Comparison of ENCODE assay signal across 8 cellular contexts in genomic region chr10:68560201-68560915, GRCh38. TPM values are rescaled to one million over a fixed set of nuclear protein-coding genes. Genes with fewer than 3 reads are reported as not detected.
DNase-seq lines count a peak whose midpoint lies in the region; ATAC-seq, FAIRE-seq and TF ChIP-seq lines count a peak whose summit lies in the region.

TSS of gene TET1 (plus strand) at chr10:68560337. CDS start at chr10:68572339, 12,002 bp downstream.

- H3K4me1 ChIP-seq in HCT116 (ENCODE audit: control insufficient read depth in 1 of 2, insufficient read depth in 2 of 2, low read length in 2 of 2), result peaks cover 0 to 14% of the 10 kb centered on the region in 2 experiments; a peak in 3 of 4 replicates
- no peaks in the 10 kb centered on the region for H3K4me1 ChIP-seq in small intestine (ENCODE audit: control insufficient read depth in 2 of 2, insufficient read depth in 1 of 2, low read depth in 1 of 2, low read length in 1 of 2)

- H3K4me3 ChIP-seq in HCT116 (replicated peaks in 1 of 2; ENCODE audit: low read depth in 1 of 2, low read length in 2 of 2) (peak within 1 kb of the TSS; percentile 68 to 82), small intestine (ENCODE audit: low read depth in 1 of 2, low read length in 2 of 2) (peak within 1 kb of the TSS; percentile 57 to 62)

- CTCF ChIA-PET in CD4-positive, alpha-beta T cell (lab: Charles Lee), result no interaction called here
- CTCF ChIA-PET in HCT116 (lab: Charles Lee), result interaction anchor here (1.9 kb wide), 1 partner anchor 10 kb away, joined by 8 read pairs; no protein-coding TSS in a partner anchor

- H3K36me3 ChIP-seq in HCT116 (ENCODE audit: control insufficient read depth in 1 of 2, insufficient read depth in 2 of 2, low read length in 2 of 2) (no peaks in the 10 kb centered on the region), small intestine (ENCODE audit: control insufficient read depth in 2 of 2, insufficient read depth in 2 of 2, low read length in 2 of 2) (no peaks in the 10 kb centered on the region)

- peak; percentile 39 for ATAC-seq in CD4-positive, alpha-beta T cell (ENCODE audit: poor library complexity)
- ATAC-seq in HCT116, result peak; percentile 78
- ATAC-seq in HG03196 (IDR thresholded peaks at IDR 0.05; ENCODE audit: unreplicated experiment), result no peak

- no peaks in the 10 kb centered on the region for H3K36me3 Mint-ChIP-seq in CD4-positive, alpha-beta T cell (ENCODE audit: low read depth)

- POLR2A ChIA-PET in CD4-positive, alpha-beta T cell (lab: Charles Lee), result interaction anchor here (0.7 to 1.5 kb wide), 4 partner anchors 10 to 43 kb away, joined by 3 to 5 read pairs (median 5); no protein-coding TSS in a partner anchor
- POLR2A ChIA-PET in HCT116 (lab: Charles Lee), result interaction anchor here (1.0 to 2.5 kb wide), 3 partner anchors 10 to 40 kb away, joined by 3 to 12 read pairs (median 4); no protein-coding TSS in a partner anchor

- H3K4me2 ChIP-seq in HCT116 (ENCODE audit: low read length), result peak within 1 kb of the TSS; percentile 87

- peak; percentile 64 for TF ChIP-seq POLR2A in HCT116 (IDR thresholded peaks at IDR 0.05; ENCODE audit: borderline replicate concordance, extremely low read depth, insufficient read depth, insufficient read length)

- peak within 1 kb of the TSS; percentile 81 for H3K4me3 Mint-ChIP-seq in CD4-positive, alpha-beta T cell

- WGBS in small intestine, 3 donors, result 0 to 1% (median 1%) methylated on average over 40 to 62 of the region's 62 CpGs

- TF ChIP-seq CTCF in CD4-positive, alpha-beta T cell (IDR thresholded peaks at IDR 0.05), result no peak
- no peak for TF ChIP-seq CTCF in HCT116 (IDR thresholded peaks at IDR 0.05 in 2 of 3, conservative IDR thresholded peaks at IDR 0.05 in 1 of 3; ENCODE audit: borderline replicate concordance in 1 of 3, insufficient read depth in 1 of 3, low read depth in 2 of 3, low read length in 2 of 3)

- BruUV-seq in HCT116 (replicated peaks; lab: Mats Ljungman, UMichigan), result no TSS peak

- DNase-seq in CD4-positive, alpha-beta T cell, result no peak
- DNase-seq in HCT116 (ENCODE audit: low read depth, low spot score), result peak; percentile 33
- peak; percentile 48 for DNase-seq in OCI-M2 (lab: John Stamatoyannopoulos, UW; ENCODE audit: unreplicated experiment)
- peak; percentile 71 to 88 for DNase-seq in T47D (ENCODE audit: low read depth in 1 of 2, low spot score in 1 of 2)
- DNase-seq in iPS-NIHi7 (ENCODE audit: extremely low spot score), result peak; percentile 89
- DNase-seq in small intestine, result no peak
- DNase-seq in NCI-H524 treated with DMSO at 0.1 percent for 48 hours (lab: John Stamatoyannopoulos, UW), result no peak

- intact Hi-C loops in CD4-positive, alpha-beta T cell (cut with DNase I, micrococcal nuclease), result loop anchor here in 1 of 2 experiments (5.0 kb wide), 1 partner anchor 42 kb away; no protein-coding TSS in a partner anchor
- intact Hi-C loops in HCT116 (cut with micrococcal nuclease), result loop anchor here (1.0 kb wide), 1 partner anchor 40 kb away; no protein-coding TSS in a partner anchor

- TF ChIP-seq RAD21 in HCT116 (IDR thresholded peaks at IDR 0.05; ENCODE audit: low read depth), result no peak

- H3K79me2 ChIP-seq in HCT116 (ENCODE audit: insufficient read depth, low read length), result no peaks in the 10 kb centered on the region

- H3K27me3 ChIP-seq in CD4-positive, alpha-beta T cell (ENCODE audit: control insufficient read depth, insufficient read depth, low read length), result peaks cover 51% of the 10 kb centered on the region
- H3K27me3 ChIP-seq in HCT116 (ENCODE audit: insufficient read depth, low read length) (no peaks in the 10 kb centered on the region), small intestine (ENCODE audit: control insufficient read depth in 2 of 2, insufficient read depth in 2 of 2, low read length in 2 of 2) (peaks cover 0 to 4% of the 10 kb centered on the region in 2 donors)

- no peaks in the 10 kb centered on the region for H3K9me2 ChIP-seq in HCT116 (ENCODE audit: insufficient read depth)

- RAD21 ChIA-PET in HCT116 (lab: Charles Lee; ENCODE audit: low non-redundant PET in 1 of 2, low total read pairs in 2 of 2, uncharacterized antibody in 2 of 2, unreplicated experiment in 2 of 2), result no interaction called here

- peaks cover 74% of the 10 kb centered on the region for H3K27me3 Mint-ChIP-seq in CD4-positive, alpha-beta T cell

- peak within 1 kb of the TSS; percentile 76 for H3K9ac ChIP-seq in HCT116 (ENCODE audit: low read length)

- FAIRE-seq in small intestine (lab: Jason Lieb, UNC), result no peak

- H3K27ac ChIP-seq in CD4-positive, alpha-beta T cell (ENCODE audit: low read depth, low read length), result no peak within 1 kb of the TSS
- H3K27ac ChIP-seq in HCT116 (ENCODE audit: low read depth, low read length), result peak within 1 kb of the TSS; percentile 61; the same call in 1 of the 2 replicates
- H3K27ac ChIP-seq in small intestine (ENCODE audit: low read depth in 1 of 2, low read length in 1 of 2), result no peak within 1 kb of the TSS

- H3K4me1 Mint-ChIP-seq in CD4-positive, alpha-beta T cell (ENCODE audit: low read depth), result peaks cover 30% of the 10 kb centered on the region

- no peaks in the 10 kb centered on the region for H4K20me1 ChIP-seq in HCT116 (ENCODE audit: insufficient read depth)

- H3K9me3 ChIP-seq in CD4-positive, alpha-beta T cell (ENCODE audit: control insufficient read depth, low read length), result no peaks in the 10 kb centered on the region
- H3K9me3 ChIP-seq in HCT116 (ENCODE audit: control insufficient read depth in 1 of 2, insufficient read depth in 1 of 2, low read depth in 1 of 2, low read length in 2 of 2) (no peaks in the 10 kb centered on the region), small intestine (ENCODE audit: control insufficient read depth, low read depth) (no peaks in the 10 kb centered on the region)

- H3K9me3 Mint-ChIP-seq in CD4-positive, alpha-beta T cell, result no peaks in the 10 kb centered on the region

- H3K27ac Mint-ChIP-seq in CD4-positive, alpha-beta T cell, result no peak within 1 kb of the TSS

- in situ Hi-C loops in T47D (cut with HindIII; ENCODE audit: low pct_unique_long_range_greater_than_20kb, low sequenced_read_pairs), result no loop called here

- H2AFZ ChIP-seq in HCT116 (ENCODE audit: low read depth, low read length, poor library complexity, severe bottlenecking), result peak within 1 kb of the TSS; percentile 98

TF ChIP-seq in HCT116, 20 proteins besides CTCF, POLR2A, EP300 and RAD21:
- TF ChIP-seq MAX (IDR thresholded peaks at IDR 0.05) (0 out of 2 replicates have a peak, but pooled peaks have one; percentile 12), ZFX (IDR thresholded peaks at IDR 0.05) (peak; percentile 81), SP1 (IDR thresholded peaks at IDR 0.05; ENCODE audit: low read depth) (peak; percentile 56), SIN3A (IDR thresholded peaks at IDR 0.05; ENCODE audit: low read depth) (no peak), SRF (IDR thresholded peaks at IDR 0.05; ENCODE audit: low read depth) (no peak), EZH2phosphoT487 (IDR thresholded peaks at IDR 0.05; ENCODE audit: borderline replicate concordance) (no peak), JUND (IDR thresholded peaks at IDR 0.05) (no peak; the same call in 1 of the 2 replicates), CEBPB (IDR thresholded peaks at IDR 0.05; ENCODE audit: low read depth) (no peak), POLR2AphosphoS5 (IDR thresholded peaks at IDR 0.05; ENCODE audit: low read depth, low read length) (peak; percentile 82)

RNA-seq across cellular contexts. Expression of gene TET1, which starts in this region (rescaled TPM):
- total RNA-seq in CD4-positive, alpha-beta T cell, result 1 to 10 TPM; 1.5 TPM
- total RNA-seq in HCT116 (2021; ENCODE audit: unreplicated experiment), result 2.7 TPM
- 0.43 and 0.44 TPM in 2 replicates for polyA plus RNA-seq in HCT116 (2012)
- polyA plus RNA-seq in small intestine, result under 1 TPM in 2 of 3 donors, not detected in 1; under 0.01 to 0.31 TPM

Comparison
In these comparisons a context has a peak if more than half of its experiments do, and no peak if none do; other contexts are left out.
1. DNase-seq: peak in HCT116 (single experiment), OCI-M2 (single experiment), T47D (2 of 2) and iPS-NIHi7 (single experiment); none in CD4-positive, alpha-beta T cell (0 of 10), small intestine (single experiment) and NCI-H524 treated with DMSO at 0.1 percent for 48 hours (single experiment).